Comparison of ENCODE assay signal across 1 cellular context in the genomic region with DNA sequence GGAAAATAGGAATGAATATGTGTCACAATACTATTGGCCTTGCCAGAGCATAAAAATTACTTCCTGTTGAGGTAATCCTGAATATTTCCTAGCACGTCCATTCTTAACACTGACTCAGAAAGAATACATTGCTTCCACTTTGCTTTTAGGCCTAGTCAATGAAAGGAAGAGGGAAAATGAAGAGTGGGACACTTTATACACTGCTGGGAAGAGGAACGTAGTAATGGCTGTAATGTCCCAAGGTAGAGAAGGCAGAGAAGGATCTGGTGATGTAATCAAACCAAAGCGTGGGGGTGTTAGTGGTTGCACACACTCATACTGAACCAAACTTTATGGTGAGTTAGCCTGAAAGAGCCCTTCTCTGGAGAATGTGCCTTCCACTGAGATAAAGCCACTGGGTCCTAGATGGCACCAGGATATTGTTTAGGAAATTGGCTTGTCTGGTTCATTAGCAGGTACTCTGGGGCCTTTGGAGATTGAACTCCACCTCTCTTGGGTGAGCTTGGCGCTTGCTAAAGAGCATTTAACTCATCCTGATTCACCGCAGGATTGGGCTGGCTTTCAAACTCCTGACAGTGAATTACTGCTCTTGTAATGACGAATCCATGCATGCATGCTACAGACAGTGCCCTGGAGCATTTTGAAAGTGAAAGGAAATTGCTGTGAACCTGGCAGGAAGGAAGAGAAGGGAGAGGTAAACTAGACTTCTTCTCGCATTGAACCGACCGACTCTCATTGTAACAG.
TF ChIP-seq lines count a peak whose summit lies in the region.

No MANE protein-coding gene starts in this region.

TF ChIP-seq in HEK293, 187 proteins besides CTCF, POLR2A, EP300 and RAD21 (continued from another document):
- TF ChIP-seq PRDM10 (tag by site-specific recombination; IDR thresholded peaks at IDR 0.05) (0 out of 2 replicates have a peak, but pooled peaks have one; percentile 10), ZNF394 (tag by site-specific recombination; IDR thresholded peaks at IDR 0.05; ENCODE audit: borderline replicate concordance) (0 out of 2 replicates have a peak, but pooled peaks have one; percentile 6)
